4 cellular contexts compared by ENCODE assay signal in the genomic region with DNA sequence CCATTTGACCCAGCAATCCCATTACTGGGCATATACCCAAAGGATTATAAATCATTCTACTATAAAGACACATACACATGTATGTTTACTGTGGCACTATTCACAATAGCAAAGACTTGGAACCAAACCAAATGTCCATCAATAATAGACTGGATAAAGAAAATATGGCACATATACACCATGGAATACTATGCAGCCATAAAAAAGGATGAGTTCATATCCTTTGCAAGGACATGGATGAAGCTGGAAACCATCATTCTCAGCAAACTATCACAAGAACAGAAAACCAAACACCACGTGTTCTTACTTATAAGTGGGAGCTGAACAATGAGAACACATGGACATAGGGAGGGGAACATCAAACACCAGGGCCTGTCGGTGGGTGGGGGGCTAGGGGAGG. TPM values are rescaled to one million over a fixed set of nuclear protein-coding genes. Genes with fewer than 3 reads are reported as not detected.
"Had no signal": no experiment of that assay in that cellular context is flagged by ENCODE, and none has a peak within 500 bp of the region (broad histone marks: within the 10 kb centered on the region; RNA-seq: fewer than 3 reads in every experiment).

No MANE protein-coding gene starts in this region.

RNA-seq across cellular contexts. Expression of a gene that starts 34.3 kb away (rescaled TPM):
- total RNA-seq: kidney epithelial cell; mononuclear cell; naive thymus-derived CD4-positive, alpha-beta T cell had no signal
- polyA plus RNA-seq: immature natural killer cell; naive thymus-derived CD4-positive, alpha-beta T cell had no signal
